ENCODE assay signal across 10 cellular contexts in the genomic region with DNA sequence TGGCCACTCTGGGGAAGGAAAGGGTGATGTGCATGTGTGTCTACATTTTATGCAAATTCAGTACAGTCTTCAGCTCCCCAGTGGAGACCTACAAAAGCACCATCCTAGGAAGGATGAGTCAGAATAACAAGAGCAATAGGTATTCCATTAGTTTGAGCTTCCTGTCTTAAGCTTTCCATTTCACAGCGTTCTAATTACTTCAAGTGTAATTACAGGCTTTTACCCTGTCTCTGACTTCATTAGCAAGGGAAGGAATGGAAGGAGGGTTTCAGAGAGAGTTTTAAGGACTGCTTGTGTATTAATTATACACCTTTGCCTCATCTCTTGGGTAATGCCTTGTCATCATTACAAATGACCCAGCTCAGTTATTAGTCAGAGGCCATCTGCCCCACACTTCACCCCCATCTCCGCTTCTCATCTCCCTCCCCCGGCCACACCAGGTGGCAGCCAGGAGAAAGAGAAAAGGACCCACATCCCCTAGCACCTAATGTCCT.
DNase-seq lines count a peak whose midpoint lies in the region; ATAC-seq and TF ChIP-seq lines count a peak whose summit lies in the region.
"Had no signal": no experiment of that assay in that cellular context is flagged by ENCODE, and none has a peak within 500 bp of the region (broad histone marks: within the 10 kb centered on the region; RNA-seq: fewer than 3 reads in every experiment).

No MANE protein-coding gene starts in this region.

- WGBS in right lobe of liver (ENCODE audit: insufficient coverage, low coverage, low lambda C conversion rate, missing lambda C conversion rate), result 11% methylated on average over 1 of the region's 3 CpGs

- H3K36me3 ChIP-seq in OCI-LY3 (replicated peaks; ENCODE audit: low read depth, low read length) (no peaks in the 10 kb centered on the region), right lobe of liver (no peaks in the 10 kb centered on the region)

- H3K27ac ChIP-seq in OCI-LY3 (ENCODE audit: low read length) (peak overlapping the region; percentile 77), right lobe of liver (no peak overlapping the region)

- intact Hi-C loops in right lobe of liver (cut with DNase I), result no loop called here

- H3K9me3 ChIP-seq in OCI-LY3 (ENCODE audit: insufficient read depth, low read length), result no peaks in the 10 kb centered on the region
- H3K9me3 ChIP-seq in right lobe of liver, result no peaks in the 10 kb centered on the region

- H3K4me3 ChIP-seq in OCI-LY3 (ENCODE audit: low read length) (peak overlapping the region; percentile 26), right lobe of liver (no peak overlapping the region)

- H3K79me2 ChIP-seq in OCI-LY3 (ENCODE audit: low read length), result no peaks in the 10 kb centered on the region

- DNase-seq in Caki2 (ENCODE audit: low read depth) (peak; percentile 84), HuH-7 (ENCODE audit: low spot score) (no peak), DMS79 (lab: John Stamatoyannopoulos, UW) (no peak), NCI-H128 (lab: John Stamatoyannopoulos, UW; ENCODE audit: unreplicated experiment) (no peak), right lobe of liver (no peak)
- DNase-seq: AML-193, OCI-M1 had no signal

- peak overlapping the region; percentile 63 for H3K4me2 ChIP-seq in OCI-LY3 (ENCODE audit: low read length)

- TF ChIP-seq POLR2A in right lobe of liver (IDR thresholded peaks at IDR 0.05), result no peak

- TF ChIP-seq CTCF in OCI-LY3 (IDR thresholded peaks at IDR 0.05; ENCODE audit: low read depth, low read length) (no peak), right lobe of liver (IDR thresholded peaks at IDR 0.05) (no peak)

- H3K9ac ChIP-seq in OCI-LY3 (ENCODE audit: low read length), result peak overlapping the region; percentile 53

- H3K4me1 ChIP-seq in OCI-LY3 (ENCODE audit: low read length) (peaks cover 62% of the 10 kb centered on the region), right lobe of liver (no peaks in the 10 kb centered on the region)

- peak overlapping the region; percentile 15; the same call in 1 of the 2 replicates for H2AFZ ChIP-seq in OCI-LY3 (ENCODE audit: low read depth, low read length)

- ATAC-seq in GM19463 (IDR thresholded peaks at IDR 0.05; ENCODE audit: unreplicated experiment), result peak; percentile 83
- peak; percentile 75 for ATAC-seq in HG03064 (IDR thresholded peaks at IDR 0.05; ENCODE audit: low read depth, unreplicated experiment)
- ATAC-seq in right lobe of liver, result no peak

- H3K27me3 ChIP-seq in OCI-LY3 (ENCODE audit: low read depth, low read length) (no peaks in the 10 kb centered on the region), right lobe of liver (no peaks in the 10 kb centered on the region)

- in situ Hi-C loops in Caki2 (cut with HindIII; ENCODE audit: low pct_unique_long_range_greater_than_20kb, low sequenced_read_pairs), result no loop called here

- H4K20me1 ChIP-seq in OCI-LY3 (ENCODE audit: insufficient read depth, low read length), result no peaks in the 10 kb centered on the region

Comparison
In these comparisons a context has a peak if more than half of its experiments do, and no peak if none do; other contexts are left out.
1. ATAC-seq: peak in GM19463 (single experiment) and HG03064 (single experiment); none in right lobe of liver (0 of 4).